In the genomic region with DNA sequence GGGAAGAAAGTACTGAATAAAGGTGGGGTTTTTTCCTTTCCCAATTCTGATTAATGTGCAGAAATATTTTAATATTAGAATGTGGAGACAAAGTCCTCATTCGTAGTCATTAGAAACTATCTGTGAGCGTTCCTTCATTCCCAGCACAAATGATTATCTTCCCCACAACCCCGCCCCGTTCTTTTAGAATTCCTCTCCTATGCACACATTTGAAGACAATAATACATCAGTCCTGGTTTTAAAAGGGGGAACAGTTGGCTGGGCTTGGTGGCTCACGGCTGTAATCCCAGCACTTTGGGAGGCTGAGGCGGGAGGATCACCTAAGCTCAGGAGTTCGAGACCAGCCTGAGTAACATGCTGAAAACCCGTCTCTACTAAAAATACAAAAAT, we compare ENCODE assay signal across 8 cellular contexts. TPM values are rescaled to one million over a fixed set of nuclear protein-coding genes. Genes with fewer than 3 reads are reported as not detected.
DNase-seq lines count a peak whose midpoint lies in the region; ATAC-seq, FAIRE-seq and TF ChIP-seq lines count a peak whose summit lies in the region.

No MANE protein-coding gene starts in this region.

- peak overlapping the region; percentile 96 for H3K27ac ChIP-seq in RWPE1
- peak overlapping the region; percentile 97 to 98 (median 98) for H3K27ac ChIP-seq in gastrocnemius medialis

- FAIRE-seq in GM19239 (lab: Jason Lieb, UNC) = peak; percentile 39

- no peaks in the 10 kb centered on the region for H3K36me3 ChIP-seq in gastrocnemius medialis

- ATAC-seq in gastrocnemius medialis = no peak
- no peak for ATAC-seq in HG02798 (IDR thresholded peaks at IDR 0.05; ENCODE audit: poor library complexity, unreplicated experiment)
- ATAC-seq in GM21723 (IDR thresholded peaks at IDR 0.05; ENCODE audit: unreplicated experiment) = no peak

- intact Hi-C loops in gastrocnemius medialis (cut with DNase I; ENCODE audit: low total_unique reads) = loop anchor here (1.0 to 5.0 kb wide), 3 partner anchors 71 to 215 kb away; partner anchors contain the start of genes TMCO1 and UCK2

- in situ Hi-C loops in gastrocnemius medialis (cut with MboI; ENCODE audit: low sequenced_read_pairs in 4 of 4) = loop anchor here in 1 of 4 donors (10.0 kb wide), 1 partner anchor 63 kb away; the partner anchor contains the start of gene MGST3

- TF ChIP-seq CTCF in RWPE1 (conservative IDR thresholded peaks at IDR 0.05; ENCODE audit: low read depth) (no peak), fibroblast of pulmonary artery (IDR thresholded peaks at IDR 0.05; ENCODE audit: low read length, missing control alignments) (no peak), gastrocnemius medialis (IDR thresholded peaks at IDR 0.05 in 4 of 5, conservative IDR thresholded peaks at IDR 0.05 in 1 of 5) (no peak)

- DNase-seq in GM19239 (ENCODE audit: insufficient read length, low spot score) (no peak), RWPE1 (ENCODE audit: low spot score) (peak; percentile 14), fibroblast of pulmonary artery (ENCODE audit: low read depth) (no peak), gastrocnemius medialis (no peak), putamen (ENCODE audit: low spot score) (no peak), A172 (ENCODE audit: low spot score) (no peak)

- no peak for TF ChIP-seq POLR2A in gastrocnemius medialis (IDR thresholded peaks at IDR 0.05)

- no peaks in the 10 kb centered on the region for H3K27me3 ChIP-seq in gastrocnemius medialis

- H3K9me3 ChIP-seq in gastrocnemius medialis = no peaks in the 10 kb centered on the region

- peak overlapping the region; percentile 98 for H3K4me3 ChIP-seq in fibroblast of pulmonary artery (replicated peaks; ENCODE audit: low read depth, low read length)
- H3K4me3 ChIP-seq in gastrocnemius medialis = peak overlapping the region; percentile 91 to 96 (median 94)

- CTCF ChIA-PET in RWPE1 (lab: Yijun Ruan, JAX) = interaction anchor here (0.6 to 0.8 kb wide), 5 partner anchors 28 to 900 kb away, joined by 3 to 6 read pairs (median 3); no protein-coding TSS in a partner anchor

- POLR2A ChIA-PET in RWPE1 (lab: Yijun Ruan, JAX; ENCODE audit: low non-redundant PET) = no interaction called here

- H3K4me1 ChIP-seq in gastrocnemius medialis = peaks cover 18 to 27% of the 10 kb centered on the region in 2 donors

RNA-seq across cellular contexts. Expression of gene ALDH9A1, which starts 0.9 kb away (rescaled TPM):
- 10 to 100 TPM; 46.4 to 91.5 (median 63.3) TPM for total RNA-seq in gastrocnemius medialis
- 89.2 and 96.5 TPM in 2 replicates for total RNA-seq in A172 (2014; rRNA removed; shearing (Covaris generic))
